1 cellular context compared by ENCODE assay signal in genomic region chr1:39852214-39852791, GRCh38.
TF ChIP-seq lines count a peak whose summit lies in the region.

No MANE protein-coding gene starts in this region.

TF ChIP-seq in HepG2, 621 proteins besides CTCF, POLR2A, EP300 and RAD21 (continued from another document):
- TF ChIP-seq, protein P1, sequence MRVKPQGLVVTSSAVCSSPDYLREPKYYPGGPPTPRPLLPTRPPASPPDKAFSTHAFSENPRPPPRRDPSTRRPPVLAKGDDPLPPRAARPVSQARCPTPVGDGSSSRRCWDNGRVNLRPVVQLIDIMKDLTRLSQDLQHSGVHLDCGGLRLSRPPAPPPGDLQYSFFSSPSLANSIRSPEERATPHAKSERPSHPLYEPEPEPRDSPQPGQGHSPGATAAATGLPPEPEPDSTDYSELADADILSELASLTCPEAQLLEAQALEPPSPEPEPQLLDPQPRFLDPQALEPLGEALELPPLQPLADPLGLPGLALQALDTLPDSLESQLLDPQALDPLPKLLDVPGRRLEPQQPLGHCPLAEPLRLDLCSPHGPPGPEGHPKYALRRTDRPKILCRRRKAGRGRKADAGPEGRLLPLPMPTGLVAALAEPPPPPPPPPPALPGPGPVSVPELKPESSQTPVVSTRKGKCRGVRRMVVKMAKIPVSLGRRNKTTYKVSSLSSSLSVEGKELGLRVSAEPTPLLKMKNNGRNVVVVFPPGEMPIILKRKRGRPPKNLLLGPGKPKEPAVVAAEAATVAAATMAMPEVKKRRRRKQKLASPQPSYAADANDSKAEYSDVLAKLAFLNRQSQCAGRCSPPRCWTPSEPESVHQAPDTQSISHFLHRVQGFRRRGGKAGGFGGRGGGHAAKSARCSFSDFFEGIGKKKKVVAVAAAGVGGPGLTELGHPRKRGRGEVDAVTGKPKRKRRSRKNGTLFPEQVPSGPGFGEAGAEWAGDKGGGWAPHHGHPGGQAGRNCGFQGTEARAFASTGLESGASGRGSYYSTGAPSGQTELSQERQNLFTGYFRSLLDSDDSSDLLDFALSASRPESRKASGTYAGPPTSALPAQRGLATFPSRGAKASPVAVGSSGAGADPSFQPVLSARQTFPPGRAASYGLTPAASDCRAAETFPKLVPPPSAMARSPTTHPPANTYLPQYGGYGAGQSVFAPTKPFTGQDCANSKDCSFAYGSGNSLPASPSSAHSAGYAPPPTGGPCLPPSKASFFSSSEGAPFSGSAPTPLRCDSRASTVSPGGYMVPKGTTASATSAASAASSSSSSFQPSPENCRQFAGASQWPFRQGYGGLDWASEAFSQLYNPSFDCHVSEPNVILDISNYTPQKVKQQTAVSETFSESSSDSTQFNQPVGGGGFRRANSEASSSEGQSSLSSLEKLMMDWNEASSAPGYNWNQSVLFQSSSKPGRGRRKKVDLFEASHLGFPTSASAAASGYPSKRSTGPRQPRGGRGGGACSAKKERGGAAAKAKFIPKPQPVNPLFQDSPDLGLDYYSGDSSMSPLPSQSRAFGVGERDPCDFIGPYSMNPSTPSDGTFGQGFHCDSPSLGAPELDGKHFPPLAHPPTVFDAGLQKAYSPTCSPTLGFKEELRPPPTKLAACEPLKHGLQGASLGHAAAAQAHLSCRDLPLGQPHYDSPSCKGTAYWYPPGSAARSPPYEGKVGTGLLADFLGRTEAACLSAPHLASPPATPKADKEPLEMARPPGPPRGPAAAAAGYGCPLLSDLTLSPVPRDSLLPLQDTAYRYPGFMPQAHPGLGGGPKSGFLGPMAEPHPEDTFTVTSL (CRISPR knock-in tag; IDR thresholded peaks at IDR 0.05; ENCODE audit: borderline replicate concordance), result peak; percentile 84; the same call in 1 of the 2 replicates
- TF ChIP-seq TOPORS (CRISPR knock-in tag; IDR thresholded peaks at IDR 0.05) (no peak), ZNF878 (CRISPR knock-in tag; IDR thresholded peaks at IDR 0.05) (peak; percentile 81; the same call in 1 of the 2 replicates), ARNT (IDR thresholded peaks at IDR 0.05) (no peak), EHMT2 (IDR thresholded peaks at IDR 0.05; ENCODE audit: borderline replicate concordance, low read depth, low read length) (no peak), TEF (CRISPR knock-in tag; IDR thresholded peaks at IDR 0.05) (peak; percentile 98), TP53 (CRISPR knock-in tag; conservative IDR thresholded peaks at IDR 0.05) (0 out of 2 replicates have a peak, but pooled peaks have one; percentile 53), NONO (IDR thresholded peaks at IDR 0.05) (no peak), NONO (CRISPR knock-in tag; conservative IDR thresholded peaks at IDR 0.05) (peak; percentile 58; the same call in 1 of the 2 replicates), ZSCAN9 (CRISPR knock-in tag; IDR thresholded peaks at IDR 0.05; ENCODE audit: borderline replicate concordance) (peak; percentile 83), PCBP2 (optimal IDR thresholded peaks at IDR 0.05; ENCODE audit: low read depth, low read length, poor library complexity, severe bottlenecking) (no peak), PHF21A (CRISPR knock-in tag; IDR thresholded peaks at IDR 0.05) (peak; percentile 59), ZNF605 (CRISPR knock-in tag; IDR thresholded peaks at IDR 0.05) (peak; percentile 15; the same call in 1 of the 2 replicates), MEIS1 (CRISPR knock-in tag; IDR thresholded peaks at IDR 0.05; ENCODE audit: borderline replicate concordance) (no peak), CEBPG (CRISPR knock-in tag; IDR thresholded peaks at IDR 0.05) (peak; percentile 95), HDAC1 (CRISPR knock-in tag; IDR thresholded peaks at IDR 0.05) (peak; percentile 70), HNRNPL (IDR thresholded peaks at IDR 0.05; ENCODE audit: low read depth, low read length) (no peak), SCMH1 (CRISPR knock-in tag; IDR thresholded peaks at IDR 0.05; ENCODE audit: borderline replicate concordance) (no peak), HES4 (CRISPR knock-in tag; IDR thresholded peaks at IDR 0.05; ENCODE audit: borderline replicate concordance) (no peak), FOXP1 (IDR thresholded peaks at IDR 0.05) (no peak), FOXP1 (CRISPR knock-in tag; IDR thresholded peaks at IDR 0.05) (peak; percentile 70), ZFP91 (CRISPR knock-in tag; IDR thresholded peaks at IDR 0.05; ENCODE audit: borderline replicate concordance) (no peak), JUNB (CRISPR knock-in tag; IDR thresholded peaks at IDR 0.05; ENCODE audit: borderline replicate concordance) (no peak), HOXA5 (CRISPR knock-in tag; IDR thresholded peaks at IDR 0.05) (peak; percentile 55; the same call in 1 of the 2 replicates), ZNF558 (CRISPR knock-in tag; IDR thresholded peaks at IDR 0.05; ENCODE audit: borderline replicate concordance) (no peak), ATF7 (IDR thresholded peaks at IDR 0.05) (peak; percentile 16; the same call in 1 of the 2 replicates), ATF7 (CRISPR knock-in tag; IDR thresholded peaks at IDR 0.05) (no peak), ZNF768 (CRISPR knock-in tag; IDR thresholded peaks at IDR 0.05) (no peak), MTF1 (CRISPR knock-in tag; IDR thresholded peaks at IDR 0.05) (no peak), ZZZ3 (CRISPR knock-in tag; IDR thresholded peaks at IDR 0.05; ENCODE audit: borderline replicate concordance) (no peak), THRA (CRISPR knock-in tag; IDR thresholded peaks at IDR 0.05; ENCODE audit: borderline replicate concordance) (peak; percentile 73), ARID4A (CRISPR knock-in tag; IDR thresholded peaks at IDR 0.05; ENCODE audit: borderline replicate concordance) (peak; percentile 51; the same call in 1 of the 2 replicates), ZNF569 (CRISPR knock-in tag; IDR thresholded peaks at IDR 0.05; ENCODE audit: borderline replicate concordance) (no peak), ZNF879 (CRISPR knock-in tag; IDR thresholded peaks at IDR 0.05) (no peak), GATAD2A (CRISPR knock-in tag; IDR thresholded peaks at IDR 0.05) (peak; percentile 94), JUND (CRISPR knock-in tag; IDR thresholded peaks at IDR 0.05) (no peak), ZKSCAN8 (CRISPR knock-in tag; IDR thresholded peaks at IDR 0.05; ENCODE audit: borderline replicate concordance) (0 out of 2 replicates have a peak, but pooled peaks have one; percentile 36), RARG (CRISPR knock-in tag; IDR thresholded peaks at IDR 0.05; ENCODE audit: low read depth) (0 out of 2 replicates have a peak, but pooled peaks have one; percentile 28), FOSL2 (CRISPR knock-in tag; IDR thresholded peaks at IDR 0.05) (0 out of 2 replicates have a peak, but pooled peaks have one; percentile 13), MIER3 (CRISPR knock-in tag; IDR thresholded peaks at IDR 0.05; ENCODE audit: borderline replicate concordance) (peak; percentile 83; the same call in 1 of the 2 replicates), ZNF34 (CRISPR knock-in tag; IDR thresholded peaks at IDR 0.05; ENCODE audit: borderline replicate concordance) (no peak), ZNF678 (CRISPR knock-in tag; IDR thresholded peaks at IDR 0.05) (no peak), MAF1 (CRISPR knock-in tag; IDR thresholded peaks at IDR 0.05; ENCODE audit: borderline replicate concordance) (no peak), TEAD3 (CRISPR knock-in tag; optimal IDR thresholded peaks at IDR 0.05; ENCODE audit: borderline replicate concordance) (peak; percentile 73), YEATS4 (CRISPR knock-in tag; IDR thresholded peaks at IDR 0.05; ENCODE audit: borderline replicate concordance) (peak; percentile 58; the same call in 1 of the 2 replicates), ZFY (CRISPR knock-in tag; IDR thresholded peaks at IDR 0.05) (no peak)
- TF ChIP-seq, protein P2, sequence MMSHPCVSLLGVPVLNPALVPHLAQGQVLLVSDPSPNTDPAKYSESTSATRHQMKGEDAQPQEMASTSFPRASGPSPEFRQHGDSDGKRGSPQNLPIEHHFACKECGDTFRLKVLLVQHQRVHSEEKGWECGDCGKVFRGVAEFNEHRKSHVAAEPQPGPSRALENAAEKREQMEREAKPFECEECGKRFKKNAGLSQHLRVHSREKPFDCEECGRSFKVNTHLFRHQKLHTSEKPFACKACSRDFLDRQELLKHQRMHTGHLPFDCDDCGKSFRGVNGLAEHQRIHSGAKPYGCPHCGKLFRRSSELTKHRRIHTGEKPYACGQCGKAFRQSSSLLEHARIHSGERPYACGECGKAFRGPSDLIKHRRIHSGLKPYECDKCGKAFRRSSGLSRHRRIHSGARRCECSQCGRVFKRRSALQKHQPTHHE (CRISPR knock-in tag; IDR thresholded peaks at IDR 0.05; ENCODE audit: borderline replicate concordance), result no peak
- TF ChIP-seq, protein P3, sequence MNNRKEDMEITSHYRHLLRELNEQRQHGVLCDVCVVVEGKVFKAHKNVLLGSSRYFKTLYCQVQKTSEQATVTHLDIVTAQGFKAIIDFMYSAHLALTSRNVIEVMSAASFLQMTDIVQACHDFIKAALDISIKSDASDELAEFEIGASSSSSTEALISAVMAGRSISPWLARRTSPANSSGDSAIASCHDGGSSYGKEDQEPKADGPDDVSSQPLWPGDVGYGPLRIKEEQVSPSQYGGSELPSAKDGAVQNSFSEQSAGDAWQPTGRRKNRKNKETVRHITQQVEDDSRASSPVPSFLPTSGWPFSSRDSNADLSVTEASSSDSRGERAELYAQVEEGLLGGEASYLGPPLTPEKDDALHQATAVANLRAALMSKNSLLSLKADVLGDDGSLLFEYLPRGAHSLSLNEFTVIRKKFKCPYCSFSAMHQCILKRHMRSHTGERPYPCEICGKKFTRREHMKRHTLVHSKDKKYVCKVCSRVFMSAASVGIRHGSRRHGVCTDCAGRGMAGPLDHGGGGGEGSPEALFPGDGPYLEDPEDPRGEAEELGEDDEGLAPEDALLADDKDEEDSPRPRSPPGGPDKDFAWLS (CRISPR knock-in tag; IDR thresholded peaks at IDR 0.05; ENCODE audit: borderline replicate concordance), result no peak
- TF ChIP-seq, protein P4, sequence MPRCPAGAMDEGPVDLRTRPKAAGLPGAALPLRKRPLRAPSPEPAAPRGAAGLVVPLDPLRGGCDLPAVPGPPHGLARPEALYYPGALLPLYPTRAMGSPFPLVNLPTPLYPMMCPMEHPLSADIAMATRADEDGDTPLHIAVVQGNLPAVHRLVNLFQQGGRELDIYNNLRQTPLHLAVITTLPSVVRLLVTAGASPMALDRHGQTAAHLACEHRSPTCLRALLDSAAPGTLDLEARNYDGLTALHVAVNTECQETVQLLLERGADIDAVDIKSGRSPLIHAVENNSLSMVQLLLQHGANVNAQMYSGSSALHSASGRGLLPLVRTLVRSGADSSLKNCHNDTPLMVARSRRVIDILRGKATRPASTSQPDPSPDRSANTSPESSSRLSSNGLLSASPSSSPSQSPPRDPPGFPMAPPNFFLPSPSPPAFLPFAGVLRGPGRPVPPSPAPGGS (CRISPR knock-in tag; IDR thresholded peaks at IDR 0.05), result no peak
